In genomic region chr17:50423553-50424159, GRCh38 we compare ENCODE assay signal across 8 cellular contexts. TPM values are rescaled to one million over a fixed set of nuclear protein-coding genes. Genes with fewer than 3 reads are reported as not detected.
DNase-seq lines count a peak whose midpoint lies in the region; ATAC-seq and TF ChIP-seq lines count a peak whose summit lies in the region.

No MANE protein-coding gene starts in this region.

- H3K27me3 ChIP-seq in subcutaneous abdominal adipose tissue (ENCODE audit: control insufficient read depth in 5 of 5, insufficient read depth in 4 of 5, low read length in 5 of 5) = no peaks in the 10 kb centered on the region

- no peak overlapping the region for H3K4me3 ChIP-seq in fibroblast of pulmonary artery (replicated peaks; ENCODE audit: low read depth, low read length)
- H3K4me3 ChIP-seq in subcutaneous abdominal adipose tissue (ENCODE audit: low read depth in 1 of 5, low read length in 5 of 5) = no peak overlapping the region

- no peaks in the 10 kb centered on the region for H3K27me3 Mint-ChIP-seq in activated CD8-positive, alpha-beta T cell treated with anti-CD3 and anti-CD28 coated beads, Interleukin-2, amount 10 ng/mL, durations not matched to agents 7 days and 5 days (ENCODE audit: low read depth)

- H3K27ac Mint-ChIP-seq in activated CD8-positive, alpha-beta T cell treated with anti-CD3 and anti-CD28 coated beads, Interleukin-2, amount 10 ng/mL, durations not matched to agents 7 days and 5 days = no peak overlapping the region

- H3K27ac ChIP-seq in subcutaneous abdominal adipose tissue (ENCODE audit: low read depth, low read length) = peak overlapping the region; percentile 89

- no peaks in the 10 kb centered on the region for H3K36me3 ChIP-seq in subcutaneous abdominal adipose tissue (ENCODE audit: control insufficient read depth in 5 of 5, insufficient read depth in 5 of 5, low read length in 5 of 5)

- peaks cover 6% of the 10 kb centered on the region for H3K9me3 Mint-ChIP-seq in activated CD8-positive, alpha-beta T cell treated with anti-CD3 and anti-CD28 coated beads, Interleukin-2, amount 10 ng/mL, durations not matched to agents 7 days and 5 days (ENCODE audit: insufficient read depth)

- CTCF ChIA-PET in activated CD8-positive, alpha-beta T cell treated with anti-CD3 and anti-CD28 coated beads, Interleukin-2, amount 10 ng/mL, durations not matched to agents 7 days and 5 days (lab: Charles Lee) = interaction anchor here (4.5 kb wide), 1 partner anchor 26 kb away, joined by 44 read pairs; the partner anchor contains the start of gene LRRC59

- peaks cover 20 to 67% (median 62%) of the 10 kb centered on the region in 5 donors for H3K4me1 ChIP-seq in subcutaneous abdominal adipose tissue (ENCODE audit: control insufficient read depth in 5 of 5, insufficient read depth in 5 of 5, low read length in 5 of 5)

- DNase-seq in NCI-H82 (lab: John Stamatoyannopoulos, UW) (peak; percentile 16), NCI-H82 treated with DMSO at 0.1 percent for 48 hours (lab: John Stamatoyannopoulos, UW; ENCODE audit: unreplicated experiment) (no peak), NCI-H446 treated with DMSO at 0.1 percent for 48 hours (lab: John Stamatoyannopoulos, UW) (peak; percentile 32), fibroblast of pulmonary artery (ENCODE audit: low read depth) (peak; percentile 80)
- DNase-seq in NK-92 treated with Interleukin-12 subunit alpha and Interleukin-12 subunit beta, amount 100 ng/mL, for 24 hours (lab: John Stamatoyannopoulos, UW) = no peak
- no peak for DNase-seq in activated CD8-positive, alpha-beta T cell treated with anti-CD3 and anti-CD28 coated beads, Interleukin-2, amount 10 ng/mL, durations not matched to agents 7 days and 5 days

- peaks cover 47% of the 10 kb centered on the region for H3K4me1 Mint-ChIP-seq in activated CD8-positive, alpha-beta T cell treated with anti-CD3 and anti-CD28 coated beads, Interleukin-2, amount 10 ng/mL, durations not matched to agents 7 days and 5 days (ENCODE audit: low read depth)

- TF ChIP-seq CTCF in fibroblast of pulmonary artery (IDR thresholded peaks at IDR 0.05; ENCODE audit: low read length, missing control alignments) = no peak

- no peak for ATAC-seq in GM21825 (IDR thresholded peaks at IDR 0.05; ENCODE audit: unreplicated experiment)
- ATAC-seq in activated CD8-positive, alpha-beta T cell treated with anti-CD3 and anti-CD28 coated beads, Interleukin-2, amount 10 ng/mL, durations not matched to agents 7 days and 5 days = no peak

- peak overlapping the region in 1 of 5 donors; percentile 19 for H3K9ac ChIP-seq in subcutaneous abdominal adipose tissue (ENCODE audit: low read length in 5 of 5)

- H3K9me3 ChIP-seq in subcutaneous abdominal adipose tissue (ENCODE audit: control insufficient read depth in 5 of 5, low read length in 5 of 5) = no peaks in the 10 kb centered on the region

- no peak overlapping the region for H3K4me3 Mint-ChIP-seq in activated CD8-positive, alpha-beta T cell treated with anti-CD3 and anti-CD28 coated beads, Interleukin-2, amount 10 ng/mL, durations not matched to agents 7 days and 5 days

- peaks cover 11% of the 10 kb centered on the region for H3K36me3 Mint-ChIP-seq in activated CD8-positive, alpha-beta T cell treated with anti-CD3 and anti-CD28 coated beads, Interleukin-2, amount 10 ng/mL, durations not matched to agents 7 days and 5 days (ENCODE audit: low read depth)

- POLR2A ChIA-PET in activated CD8-positive, alpha-beta T cell treated with anti-CD3 and anti-CD28 coated beads, Interleukin-2, amount 10 ng/mL, durations not matched to agents 7 days and 5 days (lab: Charles Lee) = no interaction called here

RNA-seq across cellular contexts. Expression of gene ACSF2, which starts 2.4 kb away (rescaled TPM):
- 10 to 100 TPM; 33.1 to 33.4 TPM for total RNA-seq in activated CD8-positive, alpha-beta T cell treated with anti-CD3 and anti-CD28 coated beads, Interleukin-2, amount 10 ng/mL, durations not matched to agents 7 days and 5 days

RNA-seq across cellular contexts. Expression of gene LRRC59, which starts 26.3 kb away (rescaled TPM):
- 10 to 100 TPM; 77.7 to 77.9 TPM for total RNA-seq in activated CD8-positive, alpha-beta T cell treated with anti-CD3 and anti-CD28 coated beads, Interleukin-2, amount 10 ng/mL, durations not matched to agents 7 days and 5 days

RNA-seq across cellular contexts. Expression of gene CHAD, which starts 45.0 kb away (rescaled TPM):
- not detected for total RNA-seq in activated CD8-positive, alpha-beta T cell treated with anti-CD3 and anti-CD28 coated beads, Interleukin-2, amount 10 ng/mL, durations not matched to agents 7 days and 5 days

RNA-seq across cellular contexts. Expression of gene EME1, which starts 50.6 kb away (rescaled TPM):
- total RNA-seq in activated CD8-positive, alpha-beta T cell treated with anti-CD3 and anti-CD28 coated beads, Interleukin-2, amount 10 ng/mL, durations not matched to agents 7 days and 5 days = 10 to 100 TPM; 23.5 to 27.8 TPM

RNA-seq across cellular contexts. Expression of gene MRPL27, which starts 50.7 kb away (rescaled TPM):
- 10 to 100 TPM; 81.0 to 85.4 TPM for total RNA-seq in activated CD8-positive, alpha-beta T cell treated with anti-CD3 and anti-CD28 coated beads, Interleukin-2, amount 10 ng/mL, durations not matched to agents 7 days and 5 days

Comparison
In these comparisons a context has a peak if more than half of its experiments do, and no peak if none do; other contexts are left out.
1. DNase-seq: peak in NCI-H82 (single experiment), NCI-H446 treated with DMSO at 0.1 percent for 48 hours (single experiment) and fibroblast of pulmonary artery (single experiment); none in NCI-H82 treated with DMSO at 0.1 percent for 48 hours (single experiment), NK-92 treated with Interleukin-12 subunit alpha and Interleukin-12 subunit beta, amount 100 ng/mL, for 24 hours (single experiment) and activated CD8-positive, alpha-beta T cell treated with anti-CD3 and anti-CD28 coated beads, Interleukin-2, amount 10 ng/mL, durations not matched to agents 7 days and 5 days (single experiment).